ENCODE assay signal across 7 cellular contexts in the genomic region with DNA sequence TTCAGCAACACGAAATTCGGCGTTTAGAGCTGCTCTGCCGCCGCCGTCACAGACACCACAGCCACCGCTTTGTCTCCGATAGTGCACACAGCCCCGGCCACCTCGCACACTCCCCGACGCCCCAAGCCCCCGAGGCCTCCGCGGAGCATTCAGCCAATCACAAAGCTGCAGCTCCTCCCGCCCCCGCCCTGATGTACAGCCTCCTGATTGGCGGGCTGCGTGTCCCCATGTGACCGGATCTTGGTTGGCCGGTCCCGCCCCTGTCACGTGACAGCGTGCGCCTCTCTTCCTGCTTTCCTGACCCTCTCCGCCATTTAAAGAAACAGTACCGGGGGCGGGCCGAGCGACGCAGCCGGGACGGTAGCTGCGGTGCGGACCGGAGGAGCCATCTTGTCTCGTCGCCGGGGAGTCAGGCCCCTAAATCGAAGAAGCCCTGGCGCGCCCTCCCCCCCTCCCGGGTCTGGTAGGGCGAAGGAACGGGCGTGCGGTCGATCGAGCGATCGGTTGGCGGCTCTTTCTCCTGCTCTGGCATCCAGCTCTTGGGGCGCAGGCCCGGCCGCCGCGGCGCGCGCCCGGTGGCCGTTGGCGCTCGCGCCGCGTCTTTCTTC.
DNase-seq lines count a peak whose midpoint lies in the region; ATAC-seq, FAIRE-seq and TF ChIP-seq lines count a peak whose summit lies in the region.

A gene (plus strand): TSS at position 342 of the 608 bp plus-strand sequence.

- peak; percentile 98 for FAIRE-seq in GM18507 (lab: Jason Lieb, UNC)

- in situ Hi-C loops in astrocyte of the spinal cord (cut with HindIII; ENCODE audit: low sequenced_read_pairs), result no loop called here

- peak within 1 kb of the TSS; percentile 74 for H3K4me3 ChIP-seq in astrocyte of the spinal cord (ENCODE audit: low read depth, low read length)

- no peak for TF ChIP-seq CTCF in astrocyte of the spinal cord (IDR thresholded peaks at IDR 0.05; ENCODE audit: low read depth, low read length)

- peak; percentile 99 for DNase-seq in GM18507 (ENCODE audit: extremely low spot score, insufficient read length, low read depth)
- peak; percentile 94 to 96 for DNase-seq in NCI-H2081 (lab: John Stamatoyannopoulos, UW)
- DNase-seq in T1000 (lab: John Stamatoyannopoulos, UW), result peak; percentile 94
- peak; percentile 99 for DNase-seq in astrocyte of the spinal cord (ENCODE audit: low read depth, low spot score)
- peak; percentile 94 to 99 for DNase-seq in hippocampal formation (lab: John Stamatoyannopoulos, UW)
- peak; percentile 100 for DNase-seq in retina

- ATAC-seq in HG03025 (IDR thresholded peaks at IDR 0.05; ENCODE audit: low FRiP score, unreplicated experiment), result peak; percentile 90

Comparison
In these comparisons a context has a peak if more than half of its experiments do, and no peak if none do; other contexts are left out.
1. Peak in every context shown above with its lines: DNase-seq, ATAC-seq and H3K4me3 ChIP-seq.